In genomic region chr16:85141491-85142128, GRCh38 we compare ENCODE assay signal across 1 cellular context.
TF ChIP-seq lines count a peak whose summit lies in the region.

No MANE protein-coding gene starts in this region.

TF ChIP-seq in HepG2, 621 proteins besides CTCF, POLR2A, EP300 and RAD21 (continued from another document and continues in another):
- no peak for TF ChIP-seq ZNF790 (CRISPR knock-in tag; IDR thresholded peaks at IDR 0.05; ENCODE audit: borderline replicate concordance)
- no peak for TF ChIP-seq ZHX1 (CRISPR knock-in tag; IDR thresholded peaks at IDR 0.05; ENCODE audit: low read depth)
- TF ChIP-seq BCLAF1 (IDR thresholded peaks at IDR 0.05): no peak
- TF ChIP-seq ZMYM3 (CRISPR knock-in tag; IDR thresholded peaks at IDR 0.05): peak; percentile 93
- TF ChIP-seq FIP1L1 (IDR thresholded peaks at IDR 0.05; ENCODE audit: borderline replicate concordance, insufficient read depth, low read depth, low read length): no peak
- no peak for TF ChIP-seq TCF7L2 (IDR thresholded peaks at IDR 0.05; ENCODE audit: low read depth, low read length)
- peak; percentile 42; the same call in 1 of the 2 replicates for TF ChIP-seq ZBTB34 (CRISPR knock-in tag; IDR thresholded peaks at IDR 0.05)
- peak; percentile 28; the same call in 1 of the 2 replicates for TF ChIP-seq TFAP4 (IDR thresholded peaks at IDR 0.05; ENCODE audit: borderline replicate concordance, low read depth)
- TF ChIP-seq ZNF18 (CRISPR knock-in tag; IDR thresholded peaks at IDR 0.05; ENCODE audit: insufficient replicate concordance): no peak
- peak; percentile 60 for TF ChIP-seq MTA1 (CRISPR knock-in tag; IDR thresholded peaks at IDR 0.05; ENCODE audit: borderline replicate concordance)
- TF ChIP-seq SAP130 (CRISPR knock-in tag; IDR thresholded peaks at IDR 0.05; ENCODE audit: low read depth): no peak; the same call in 1 of the 2 replicates
- no peak for TF ChIP-seq PRMT3 (CRISPR knock-in tag; IDR thresholded peaks at IDR 0.05; ENCODE audit: borderline replicate concordance, low read depth)
- no peak for TF ChIP-seq IKZF1 (IDR thresholded peaks at IDR 0.05)
- peak; percentile 39; the same call in 1 of the 2 replicates for TF ChIP-seq MEIS2 (CRISPR knock-in tag; IDR thresholded peaks at IDR 0.05)
- no peak; the same call in 1 of the 2 replicates for TF ChIP-seq GABPB1 (CRISPR knock-in tag; IDR thresholded peaks at IDR 0.05)
- TF ChIP-seq NFIC (IDR thresholded peaks at IDR 0.05; ENCODE audit: low read length): no peak
- no peak for TF ChIP-seq SMARCE1 (IDR thresholded peaks at IDR 0.05; ENCODE audit: borderline replicate concordance)
- TF ChIP-seq ZNF292 (CRISPR knock-in tag; IDR thresholded peaks at IDR 0.05; ENCODE audit: borderline replicate concordance, low read depth): peak; percentile 57
- no peak for TF ChIP-seq SIN3A (IDR thresholded peaks at IDR 0.05; ENCODE audit: borderline replicate concordance, low read depth, low read length)
- TF ChIP-seq ZNF414 (CRISPR knock-in tag; IDR thresholded peaks at IDR 0.05): no peak
- no peak for TF ChIP-seq STAT6 (CRISPR knock-in tag; IDR thresholded peaks at IDR 0.05; ENCODE audit: borderline replicate concordance)
- peak; percentile 90 for TF ChIP-seq ZNF263 (CRISPR knock-in tag; IDR thresholded peaks at IDR 0.05)
- no peak for TF ChIP-seq NR3C1 (CRISPR knock-in tag; IDR thresholded peaks at IDR 0.05)
- 0 out of 2 replicates have a peak, but pooled peaks have one; percentile 36 for TF ChIP-seq ZNF264 (CRISPR knock-in tag; IDR thresholded peaks at IDR 0.05)
- TF ChIP-seq SOX13 (IDR thresholded peaks at IDR 0.05): no peak
- TF ChIP-seq SOX13 (CRISPR knock-in tag; conservative IDR thresholded peaks at IDR 0.05 in 1 of 2, IDR thresholded peaks at IDR 0.05 in 1 of 2): 0 out of 4 replicates have a peak, but pooled peaks of 1 of the 2 experiments have one; percentile 16
- TF ChIP-seq PPARG (CRISPR knock-in tag; conservative IDR thresholded peaks at IDR 0.05): no peak
- no peak for TF ChIP-seq ATF2 (CRISPR knock-in tag; IDR thresholded peaks at IDR 0.05)
- 0 out of 2 replicates have a peak, but pooled peaks have one; percentile 39 for TF ChIP-seq AHDC1 (CRISPR knock-in tag; IDR thresholded peaks at IDR 0.05; ENCODE audit: borderline replicate concordance)
- TF ChIP-seq ZBTB26 (CRISPR knock-in tag; IDR thresholded peaks at IDR 0.05; ENCODE audit: borderline replicate concordance): no peak
- TF ChIP-seq ZFP62 (CRISPR knock-in tag; IDR thresholded peaks at IDR 0.05): no peak
- no peak for TF ChIP-seq AGO2 (optimal IDR thresholded peaks at IDR 0.05; ENCODE audit: low read depth, low read length)
- TF ChIP-seq ZFY (CRISPR knock-in tag; IDR thresholded peaks at IDR 0.05): peak; percentile 22; the same call in 1 of the 2 replicates
- TF ChIP-seq SAFB2 (CRISPR knock-in tag; IDR thresholded peaks at IDR 0.05; ENCODE audit: borderline replicate concordance, low read depth): no peak
- no peak for TF ChIP-seq SOX6 (IDR thresholded peaks at IDR 0.05)
- TF ChIP-seq SOX6 (CRISPR knock-in tag; IDR thresholded peaks at IDR 0.05): peak; percentile 46; the same call in 1 of the 2 replicates
